In the genomic region with DNA sequence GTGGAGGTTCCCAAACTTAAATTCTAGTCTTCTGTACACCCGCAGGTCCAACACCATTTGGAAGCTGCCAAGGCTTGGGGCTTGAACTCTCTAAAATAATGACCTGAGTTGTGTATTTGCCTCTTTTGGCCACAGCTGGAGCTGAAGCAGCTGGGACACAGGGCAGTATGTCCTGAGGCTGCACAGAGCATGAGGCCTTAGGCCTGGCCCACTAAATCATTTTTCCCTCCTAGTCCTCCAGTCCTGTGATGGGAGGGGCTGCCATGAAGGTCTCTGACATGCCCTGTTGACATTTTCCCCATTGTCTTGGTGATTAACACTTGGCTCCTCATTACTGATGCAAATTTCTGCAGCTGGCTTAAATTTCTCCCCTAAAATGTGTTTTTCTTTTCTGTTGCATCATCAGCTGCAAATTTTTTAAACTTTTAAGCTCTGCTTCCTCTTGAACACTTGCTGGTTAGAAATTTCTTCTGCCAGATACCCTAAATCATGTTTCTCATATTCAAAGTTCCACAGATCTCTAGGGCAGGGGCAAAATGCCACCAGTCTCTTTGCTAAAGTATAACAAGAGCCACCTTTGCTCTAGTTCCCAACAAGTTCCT, we compare ENCODE assay signal across 29 cellular contexts. TPM values are rescaled to one million over a fixed set of nuclear protein-coding genes. Genes with fewer than 3 reads are reported as not detected.
"Had no signal": no experiment of that assay in that cellular context is flagged by ENCODE, and none has a peak within 500 bp of the region (broad histone marks: within the 10 kb centered on the region; RNA-seq: fewer than 3 reads in every experiment).

No MANE protein-coding gene starts in this region.

- H3K4me2 ChIP-seq: KMS-11, SK-N-SH had no signal

- DNase-seq: IMR-90, Kasumi-1, MV-4-11, NCI-H1048, NCI-H1105, NCI-H1417, NCI-H1436 treated with DMSO at 0.1 percent for 48 hours, NCI-H1694, NCI-H187 treated with DMSO at 0.1 percent for 48 hours, NCI-H2081, NCI-H2107, NCI-H226, NCI-H446, NCI-H510A, NCI-H524 treated with DMSO at 0.1 percent for 48 hours, NCI-H69, NCI-H774, PC-3, SHP77, SK-N-SH, SW 1271, T-cell had no signal

- H3K9ac ChIP-seq: KMS-11, SK-N-SH had no signal

- H3K27ac Mint-ChIP-seq: T-cell had no signal

- H3K4me1 Mint-ChIP-seq: T-cell had no signal

- ATAC-seq: HepG2, Panc1, PC-3, T-cell had no signal

- H3K36me3 Mint-ChIP-seq: T-cell had no signal

- H3K27me3 Mint-ChIP-seq: T-cell had no signal

- H3K9me3 ChIP-seq: SK-N-SH had no signal

- H3K4me3 Mint-ChIP-seq: T-cell had no signal

- H3K27ac ChIP-seq: KMS-11, RWPE1 had no signal

RNA-seq across cellular contexts. Expression of gene WNT16, which starts 43.6 kb away (rescaled TPM):
- total RNA-seq: HepG2, HT1080, MCF 10A, PC-3, SK-MEL-5 had no signal
